In genomic region chr4:67037489-67037888, GRCh38 we compare ENCODE assay signal across 8 cellular contexts.
"Had no signal": no experiment of that assay in that cellular context is flagged by ENCODE, and none has a peak within 500 bp of the region (broad histone marks: within the 10 kb centered on the region; RNA-seq: fewer than 3 reads in every experiment).

No MANE protein-coding gene starts in this region.

- H3K4me3 ChIP-seq: HAP-1 had no signal

- H3K27ac ChIP-seq: HL-60 had no signal

- H3K4me1 Mint-ChIP-seq: IgD-negative memory B cell had no signal

- ATAC-seq: HCT116, HepG2 had no signal

- DNase-seq: GOT3, H7, HFFc6 had no signal

- H3K36me3 ChIP-seq: HAP-1 had no signal

- H3K9me3 ChIP-seq: HAP-1 had no signal

- H3K27ac Mint-ChIP-seq: HFFc6, IgD-negative memory B cell had no signal

- H3K4me3 Mint-ChIP-seq: HFFc6, IgD-negative memory B cell had no signal

- H3K36me3 Mint-ChIP-seq: IgD-negative memory B cell had no signal

- H3K27me3 Mint-ChIP-seq: IgD-negative memory B cell had no signal

- H3K4me1 ChIP-seq: HAP-1 had no signal
